ENCODE assay signal across 9 cellular contexts in the genomic region with DNA sequence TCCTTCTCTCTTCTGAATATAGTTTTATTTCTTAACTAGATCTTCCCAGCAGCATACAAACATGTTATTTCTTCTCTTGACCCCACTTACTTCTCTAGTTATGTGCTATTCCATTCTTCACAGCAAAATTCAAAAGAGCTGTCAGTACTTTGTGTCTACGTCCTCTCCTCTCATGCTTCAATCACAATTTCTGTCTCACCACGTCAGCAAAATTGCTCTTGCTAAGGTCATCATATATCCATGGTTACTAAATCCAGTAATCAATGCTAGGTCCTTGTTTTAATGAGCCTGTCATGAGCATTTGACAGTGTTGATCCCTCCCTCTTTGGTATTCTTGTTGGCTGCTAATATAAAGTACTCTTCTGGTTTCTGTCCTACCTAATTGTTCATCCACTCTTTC.
"Had no signal": no experiment of that assay in that cellular context is flagged by ENCODE, and none has a peak within 500 bp of the region (broad histone marks: within the 10 kb centered on the region; RNA-seq: fewer than 3 reads in every experiment).

No MANE protein-coding gene starts in this region.

- H3K4me2 ChIP-seq: GM23338, KMS-11 had no signal

- ATAC-seq: GM23338 had no signal

- H3K9ac ChIP-seq: KMS-11 had no signal

- H2AFZ ChIP-seq: GM23338 had no signal

- H3K27ac ChIP-seq: KMS-11 had no signal

- H3K4me3 ChIP-seq: GM23338 had no signal

- FAIRE-seq: H1, H54, HTR-8/SVneo had no signal

- DNase-seq: H9, HCEC 1CT, Karpas-422, KBM-7 had no signal
